1 cellular context compared by ENCODE assay signal in genomic region chr20:34300809-34301586, GRCh38.
TF ChIP-seq lines count a peak whose summit lies in the region.

No MANE protein-coding gene starts in this region.

TF ChIP-seq in HepG2, 621 proteins besides CTCF, POLR2A, EP300 and RAD21 (continued from another document):
- TF ChIP-seq HMG20A (CRISPR knock-in tag; IDR thresholded peaks at IDR 0.05; ENCODE audit: borderline replicate concordance) (peak; percentile 51; the same call in 1 of the 2 replicates), IRF2 (CRISPR knock-in tag; IDR thresholded peaks at IDR 0.05) (peak; percentile 69; the same call in 1 of the 2 replicates), SNRNP70 (IDR thresholded peaks at IDR 0.05; ENCODE audit: low read depth, low read length) (no peak), ARNTL (CRISPR knock-in tag; IDR thresholded peaks at IDR 0.05) (peak; percentile 80), MIER2 (CRISPR knock-in tag; IDR thresholded peaks at IDR 0.05) (0 out of 2 replicates have a peak, but pooled peaks have one; percentile 14), ZNF563 (CRISPR knock-in tag; IDR thresholded peaks at IDR 0.05) (no peak), ASH2L (IDR thresholded peaks at IDR 0.05; ENCODE audit: insufficient read length, low read depth, low read length) (peak; percentile 46), IKZF4 (CRISPR knock-in tag; IDR thresholded peaks at IDR 0.05; ENCODE audit: borderline replicate concordance, low read depth, not compliant biosample characterization) (peak; percentile 82), ARHGAP35 (CRISPR knock-in tag; IDR thresholded peaks at IDR 0.05; ENCODE audit: borderline replicate concordance) (no peak), FOSL2 (CRISPR knock-in tag; IDR thresholded peaks at IDR 0.05) (peak; percentile 40; the same call in 1 of the 2 replicates), ZNF441 (CRISPR knock-in tag; IDR thresholded peaks at IDR 0.05; ENCODE audit: borderline replicate concordance) (no peak), ZNF670 (CRISPR knock-in tag; IDR thresholded peaks at IDR 0.05; ENCODE audit: borderline replicate concordance) (no peak), BCL6 (CRISPR knock-in tag; IDR thresholded peaks at IDR 0.05) (peak; percentile 88), MXI1 (IDR thresholded peaks at IDR 0.05; ENCODE audit: borderline replicate concordance, low read depth, low read length) (peak; percentile 20; the same call in 1 of the 3 replicates), MTA3 (CRISPR knock-in tag; IDR thresholded peaks at IDR 0.05) (no peak), PATZ1 (CRISPR knock-in tag; IDR thresholded peaks at IDR 0.05) (peak; percentile 55)
